8 cellular contexts compared by ENCODE assay signal in genomic region chr10:12333382-12334185, GRCh38. TPM values are rescaled to one million over a fixed set of nuclear protein-coding genes. Genes with fewer than 3 reads are reported as not detected.
DNase-seq lines count a peak whose midpoint lies in the region; ATAC-seq, FAIRE-seq and TF ChIP-seq lines count a peak whose summit lies in the region.

No MANE protein-coding gene starts in this region.

- peak overlapping the region; percentile 8 for H3K4me3 Mint-ChIP-seq in Calu3 (ENCODE audit: low read depth, unreplicated experiment)

- H3K36me3 ChIP-seq in mammary epithelial cell (ENCODE audit: insufficient read depth, low read length) (no peaks in the 10 kb centered on the region), lung (ENCODE audit: control insufficient read depth in 2 of 2, insufficient read depth in 2 of 2, low read length in 2 of 2) (no peaks in the 10 kb centered on the region), subcutaneous abdominal adipose tissue (ENCODE audit: control insufficient read depth in 5 of 5, insufficient read depth in 5 of 5, low read length in 5 of 5) (no peaks in the 10 kb centered on the region)

- dilution Hi-C loops in mammary epithelial cell (cut with HindIII; ENCODE audit: low sequenced_read_pairs) = no loop called here

- no peaks in the 10 kb centered on the region for H3K27me3 ChIP-seq in mammary epithelial cell (ENCODE audit: insufficient read depth, low read length)
- H3K27me3 ChIP-seq in lung (ENCODE audit: control insufficient read depth, insufficient read depth) = no peaks in the 10 kb centered on the region
- no peaks in the 10 kb centered on the region for H3K27me3 ChIP-seq in subcutaneous abdominal adipose tissue (ENCODE audit: control insufficient read depth in 5 of 5, insufficient read depth in 4 of 5, low read length in 5 of 5)

- H3K9me3 Mint-ChIP-seq in Calu3 (ENCODE audit: low read depth, unreplicated experiment) = no peaks in the 10 kb centered on the region

- H3K4me2 ChIP-seq in mammary epithelial cell (ENCODE audit: insufficient read depth, low read depth, low read length) = peak overlapping the region; percentile 71

- CTCF ChIA-PET in Calu3 (lab: Charles Lee) = interaction anchor here (1.1 kb wide), 1 partner anchor 63 kb away, joined by 6 read pairs; no protein-coding TSS in a partner anchor
- CTCF ChIA-PET in mammary epithelial cell (lab: Charles Lee; ENCODE audit: low non-redundant PET) = no interaction called here

- H3K36me3 Mint-ChIP-seq in Calu3 (ENCODE audit: insufficient read depth, unreplicated experiment) = peaks cover 8% of the 10 kb centered on the region

- no peaks in the 10 kb centered on the region for H4K20me1 ChIP-seq in mammary epithelial cell (ENCODE audit: insufficient read depth, low read length)

- H3K4me1 ChIP-seq in mammary epithelial cell (ENCODE audit: insufficient read depth, low read length) (peaks cover 18% of the 10 kb centered on the region), lung (ENCODE audit: control insufficient read depth in 2 of 2, insufficient read depth in 2 of 2, low read length in 2 of 2) (no peaks in the 10 kb centered on the region), subcutaneous abdominal adipose tissue (ENCODE audit: control insufficient read depth in 5 of 5, insufficient read depth in 5 of 5, low read length in 5 of 5) (peaks cover 8 to 21% (median 14%) of the 10 kb centered on the region in 5 donors)

- H2AFZ ChIP-seq in mammary epithelial cell (ENCODE audit: low read depth, low read length) = peak overlapping the region; percentile 83

- intact Hi-C loops in Calu3 (cut with micrococcal nuclease; ENCODE audit: unreplicated experiment) = loop anchor here (5.0 kb wide), 1 partner anchor 71 kb away; no protein-coding TSS in a partner anchor
- intact Hi-C loops in mammary epithelial cell (cut with micrococcal nuclease) = loop anchor here (2.0 to 10.0 kb wide), 4 partner anchors 15 to 761 kb away; partner anchors contain the start of gene CAMK1D

- peak overlapping the region; percentile 74 for H3K27ac Mint-ChIP-seq in Calu3 (ENCODE audit: unreplicated experiment)

- 17% methylated on average over 14 of the region's 15 CpGs for WGBS in mammary epithelial cell (ENCODE audit: low coverage, missing lambda C conversion rate)
- WGBS in lung, 2 donors = 24 to 29% methylated on average over 15 of the region's 15 CpGs

- DNase-seq in Calu3 (peak; percentile 77), RCC 7860 (ENCODE audit: low spot score) (peak; percentile 99), mammary epithelial cell (peak; percentile 98), lung (ENCODE audit: low spot score) (peak; percentile 54), DMS114 treated with DMSO at 0.1 percent for 48 hours (lab: John Stamatoyannopoulos, UW; ENCODE audit: unreplicated experiment) (no peak)

- H3K27me3 Mint-ChIP-seq in Calu3 (ENCODE audit: unreplicated experiment) = no peaks in the 10 kb centered on the region

- in situ Hi-C loops in mammary epithelial cell (cut with MboI; ENCODE audit: low sequenced_read_pairs in 2 of 2) = loop anchor here in 1 of 2 donors (5.0 to 10.0 kb wide), 2 partner anchors 59 to 379 kb away; no protein-coding TSS in a partner anchor

- H3K4me3 ChIP-seq in mammary epithelial cell (replicated peaks in 1 of 3; ENCODE audit: insufficient read depth in 1 of 3, low read depth in 2 of 3, low read length in 3 of 3) (peak overlapping the region in 1 of 3 experiments; percentile 13), lung (no peak overlapping the region), subcutaneous abdominal adipose tissue (ENCODE audit: low read depth in 1 of 5, low read length in 5 of 5) (peak overlapping the region in 3 of 5 donors; percentile 14 to 35 (median 24))

- no peaks in the 10 kb centered on the region for H3K79me2 ChIP-seq in mammary epithelial cell (ENCODE audit: insufficient read depth, low read length)

- H3K9me3 ChIP-seq in mammary epithelial cell (replicated peaks; ENCODE audit: insufficient read depth, low read length) (no peaks in the 10 kb centered on the region), lung (ENCODE audit: control insufficient read depth in 2 of 2, insufficient read depth in 1 of 2, low read length in 1 of 2) (no peaks in the 10 kb centered on the region), subcutaneous abdominal adipose tissue (ENCODE audit: control insufficient read depth in 5 of 5, low read length in 5 of 5) (no peaks in the 10 kb centered on the region)

- H3K4me1 Mint-ChIP-seq in Calu3 (ENCODE audit: low read depth, unreplicated experiment) = peaks cover 12% of the 10 kb centered on the region

- FAIRE-seq in RCC 7860 (lab: Jason Lieb, UNC) = peak; percentile 96

- BruUV-seq in Calu3 (replicated peaks; lab: Mats Ljungman, UMichigan) (TSS peak; percentile 98), mammary epithelial cell (replicated peaks; lab: Mats Ljungman, UMichigan) (TSS peak; percentile 95)

- TF ChIP-seq CTCF in Calu3 (IDR thresholded peaks at IDR 0.05; ENCODE audit: unreplicated experiment) (no peak), mammary epithelial cell (conservative IDR thresholded peaks at IDR 0.05 in 1 of 2, IDR thresholded peaks at IDR 0.05 in 1 of 2; ENCODE audit: extremely low read depth in 1 of 2, insufficient read depth in 1 of 2, low read depth in 1 of 2, low read length in 2 of 2) (no peak), lung (IDR thresholded peaks at IDR 0.05; ENCODE audit: control extremely low read depth, extremely low read depth) (no peak)

- H3K27ac ChIP-seq in mammary epithelial cell (ENCODE audit: insufficient read depth, low read depth, low read length) (peak overlapping the region; percentile 94), lung (ENCODE audit: low read depth in 1 of 2, low read length in 1 of 2) (peak overlapping the region; percentile 35 to 37), subcutaneous abdominal adipose tissue (ENCODE audit: low read depth, low read length) (peak overlapping the region; percentile 70)

- ATAC-seq in GM19397 (IDR thresholded peaks at IDR 0.05; ENCODE audit: unreplicated experiment) (peak; percentile 72), HG03460 (IDR thresholded peaks at IDR 0.05; ENCODE audit: unreplicated experiment) (peak; percentile 74), lung (ENCODE audit: insufficient read depth, low FRiP score) (peak; percentile 94)

- H3K9ac ChIP-seq in mammary epithelial cell (ENCODE audit: insufficient read depth, low read length) = peak overlapping the region; percentile 67
- peak overlapping the region in 3 of 5 donors; percentile 8 to 59 (median 12) for H3K9ac ChIP-seq in subcutaneous abdominal adipose tissue (ENCODE audit: low read length in 5 of 5)

RNA-seq across cellular contexts. Expression of gene CAMK1D, which starts 15.8 kb away (rescaled TPM):
- 2.6 and 2.7 TPM in 2 replicates for total RNA-seq in Calu3 (2022)
- total RNA-seq in mammary epithelial cell = 1 to 10 TPM in 1 of 2 donors, under 1 TPM in 1; 0.50 to 1.5 TPM
- polyA plus RNA-seq in mammary epithelial cell = 0.92 TPM
- 0.41 TPM for polyA minus RNA-seq in mammary epithelial cell
- 10 to 100 TPM in 1 of 2 donors, 1 to 10 TPM in 1; 9.4 to 37.4 TPM for total RNA-seq in lung
- 1 to 10 TPM; 3.2 to 4.5 TPM for polyA plus RNA-seq in lung

Comparison
In these comparisons a context has a peak if more than half of its experiments do, and no peak if none do; other contexts are left out.
1. H3K27ac ChIP-seq: peak in every context shown above with its lines; median percentile 94 in mammary epithelial cell; 70 in subcutaneous abdominal adipose tissue; 36 in lung.